11 cellular contexts compared by ENCODE assay signal in the genomic region with DNA sequence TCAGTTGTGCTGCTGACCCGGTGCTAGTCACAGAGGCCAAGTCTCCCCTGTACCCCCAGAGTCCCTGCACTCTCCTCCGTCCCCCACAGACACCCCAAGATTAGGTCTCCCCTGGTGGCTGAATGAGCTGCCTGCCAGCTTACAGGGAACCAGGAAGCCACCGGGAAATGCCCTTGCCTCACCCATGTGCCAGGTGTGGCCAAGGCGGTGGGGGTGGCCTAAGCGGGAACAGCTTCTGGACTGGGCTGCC. TPM values are rescaled to one million over a fixed set of nuclear protein-coding genes. Genes with fewer than 3 reads are reported as not detected.
DNase-seq lines count a peak whose midpoint lies in the region; ATAC-seq and TF ChIP-seq lines count a peak whose summit lies in the region.
"Had no signal": no experiment of that assay in that cellular context is flagged by ENCODE, and none has a peak within 500 bp of the region (broad histone marks: within the 10 kb centered on the region; RNA-seq: fewer than 3 reads in every experiment).

No MANE protein-coding gene starts in this region.

- no peaks in the 10 kb centered on the region for H3K9me3 ChIP-seq in left ventricle myocardium inferior (replicated peaks)
- no peaks in the 10 kb centered on the region for H3K9me3 ChIP-seq in right cardiac atrium (ENCODE audit: control insufficient read depth, low read length)
- no peaks in the 10 kb centered on the region for H3K9me3 ChIP-seq in gastrocnemius medialis
- H3K9me3 ChIP-seq: MG63 had no signal

- H3K36me3 Mint-ChIP-seq in natural killer cell treated with Interleukin-12 subunit alpha and Interleukin-12 subunit beta and Interleukin-15 and Interleukin-18, amount 100 ng/mL, for 72 hours, result no peaks in the 10 kb centered on the region

- H3K27me3 Mint-ChIP-seq in natural killer cell treated with Interleukin-12 subunit alpha and Interleukin-12 subunit beta and Interleukin-15 and Interleukin-18, amount 100 ng/mL, for 72 hours, result peaks cover 4 to 6% of the 10 kb centered on the region in 2 donors

- TF ChIP-seq POLR2A in gastrocnemius medialis (IDR thresholded peaks at IDR 0.05), result no peak

- H3K27ac ChIP-seq in left ventricle myocardium inferior (replicated peaks), result peak overlapping the region; percentile 90
- H3K27ac ChIP-seq in right cardiac atrium (ENCODE audit: low read length), result peak overlapping the region; percentile 46
- H3K27ac ChIP-seq in gastrocnemius medialis, result peak overlapping the region; percentile 87 to 94 (median 90)
- no peak overlapping the region for H3K27ac ChIP-seq in substantia nigra (ENCODE audit: low read depth, low read length, poor library complexity, severe bottlenecking)

- H3K27me3 ChIP-seq in left ventricle myocardium inferior (ENCODE audit: low read depth) (no peaks in the 10 kb centered on the region), right cardiac atrium (ENCODE audit: control insufficient read depth, insufficient read depth) (no peaks in the 10 kb centered on the region), gastrocnemius medialis (no peaks in the 10 kb centered on the region)
- H3K27me3 ChIP-seq: MG63 had no signal

- no peak overlapping the region for H3K4me3 Mint-ChIP-seq in natural killer cell treated with Interleukin-12 subunit alpha and Interleukin-12 subunit beta and Interleukin-15 and Interleukin-18, amount 100 ng/mL, for 72 hours

- in situ Hi-C loops in gastrocnemius medialis (cut with MboI; ENCODE audit: low sequenced_read_pairs in 4 of 4), result no loop called here

- H3K4me3 ChIP-seq in left ventricle myocardium inferior, result peak overlapping the region; percentile 6
- H3K4me3 ChIP-seq in right cardiac atrium (ENCODE audit: low read length), result no peak overlapping the region
- H3K4me3 ChIP-seq in gastrocnemius medialis, result no peak overlapping the region
- H3K4me3 ChIP-seq: MG63 had no signal

- WGBS in right cardiac atrium, result 51% methylated on average over 5 of the region's 5 CpGs

- H3K4me1 ChIP-seq in left ventricle myocardium inferior (peaks cover 100% of the 10 kb centered on the region), right cardiac atrium (ENCODE audit: control insufficient read depth, insufficient read depth, low read length) (peaks cover 60% of the 10 kb centered on the region), gastrocnemius medialis (peaks cover 88 to 96% of the 10 kb centered on the region in 2 donors)

- intact Hi-C loops in left ventricle myocardium inferior (cut with micrococcal nuclease) (no loop called here), left ventricle myocardium superior (cut with micrococcal nuclease) (no loop called here), right cardiac atrium (cut with DNase I) (no loop called here), gastrocnemius medialis (cut with DNase I; ENCODE audit: low total_unique reads) (no loop called here)

- TF ChIP-seq CTCF in left ventricle myocardium inferior (IDR thresholded peaks at IDR 0.05; ENCODE audit: borderline replicate concordance), result no peak
- TF ChIP-seq CTCF in gastrocnemius medialis (IDR thresholded peaks at IDR 0.05 in 4 of 5, conservative IDR thresholded peaks at IDR 0.05 in 1 of 5), result no peak

- no peak overlapping the region for H3K27ac Mint-ChIP-seq in natural killer cell treated with Interleukin-12 subunit alpha and Interleukin-12 subunit beta and Interleukin-15 and Interleukin-18, amount 100 ng/mL, for 72 hours

- H3K36me3 ChIP-seq in left ventricle myocardium inferior, result peaks cover 9% of the 10 kb centered on the region
- no peaks in the 10 kb centered on the region for H3K36me3 ChIP-seq in gastrocnemius medialis

- peaks cover 0 to 6% of the 10 kb centered on the region in 2 donors for H3K4me1 Mint-ChIP-seq in natural killer cell treated with Interleukin-12 subunit alpha and Interleukin-12 subunit beta and Interleukin-15 and Interleukin-18, amount 100 ng/mL, for 72 hours (ENCODE audit: low read depth in 2 of 2)

- ATAC-seq in left ventricle myocardium superior (no peak), right cardiac atrium (peak; percentile 0), gastrocnemius medialis (no peak)
- no peak for ATAC-seq in natural killer cell treated with Interleukin-12 subunit alpha and Interleukin-12 subunit beta and Interleukin-15 and Interleukin-18, amount 100 ng/mL, for 72 hours

- DNase-seq in left ventricle myocardium inferior, result no peak
- no peak for DNase-seq in left ventricle myocardium superior
- DNase-seq in right cardiac atrium, result no peak
- DNase-seq in gastrocnemius medialis, result no peak
- DNase-seq in substantia nigra (lab: John Stamatoyannopoulos, UW), result no peak
- DNase-seq in AG20443 (ENCODE audit: low spot score), result no peak
- no peak for DNase-seq in natural killer cell treated with Interleukin-12 subunit alpha and Interleukin-12 subunit beta and Interleukin-15 and Interleukin-18, amount 100 ng/mL, for 72 hours (ENCODE audit: low spot score)
- DNase-seq in DMS153 (lab: John Stamatoyannopoulos, UW), result no peak
- DNase-seq: activated CD4-positive, alpha-beta T cell treated with anti-CD3 and anti-CD28 coated beads, Interleukin-2, amount 50 U/mL, for 1 hour; DMS79 had no signal

- H3K9me3 Mint-ChIP-seq in natural killer cell treated with Interleukin-12 subunit alpha and Interleukin-12 subunit beta and Interleukin-15 and Interleukin-18, amount 100 ng/mL, for 72 hours, result no peaks in the 10 kb centered on the region

RNA-seq across cellular contexts. Expression of gene HSPG2, which starts 32.7 kb away (rescaled TPM):
- 257 TPM for total RNA-seq in left ventricle myocardium inferior
- 269 TPM for total RNA-seq in left ventricle myocardium superior
- total RNA-seq in right cardiac atrium, result 100 to 1,000 TPM; 320 to 659 (median 492) TPM
- 257 TPM for polyA plus RNA-seq in right cardiac atrium
- total RNA-seq in gastrocnemius medialis, result 100 to 1,000 TPM in 1 of 4 donors, 10 to 100 TPM in 3; 68.9 to 108 (median 83.5) TPM
- total RNA-seq in natural killer cell treated with Interleukin-12 subunit alpha and Interleukin-12 subunit beta and Interleukin-15 and Interleukin-18, amount 100 ng/mL, for 72 hours, result under 1 TPM in 1 of 2 donors, not detected in 1; 0.20 TPM

Comparison
In these comparisons a context has a peak if more than half of its experiments do, and no peak if none do; other contexts are left out.
1. ATAC-seq: peak in right cardiac atrium (2 of 2); none in left ventricle myocardium superior (single experiment), gastrocnemius medialis (0 of 2) and natural killer cell treated with Interleukin-12 subunit alpha and Interleukin-12 subunit beta and Interleukin-15 and Interleukin-18, amount 100 ng/mL, for 72 hours (0 of 2).
2. RNA of gene HSPG2, which starts 32.7 kb away (total RNA-seq): 320 to 659 TPM in right cardiac atrium, 269 TPM in left ventricle myocardium superior (single experiment), 257 TPM in left ventricle myocardium inferior (single experiment) and 68.9 to 108 TPM in gastrocnemius medialis; 0.20 TPM in natural killer cell treated with Interleukin-12 subunit alpha and Interleukin-12 subunit beta and Interleukin-15 and Interleukin-18, amount 100 ng/mL, for 72 hours; every median in the first group is over 10 times any median in the second.